Comparison of ENCODE assay signal across 8 cellular contexts in genomic region chr1:206469411-206469932, GRCh38.
A peak's percentile ranks its signal among the peaks of the same experiment; 100 is the strongest.
DNase-seq lines count a peak whose midpoint lies in the region; ATAC-seq and TF ChIP-seq lines count a peak whose summit lies in the region.

No MANE protein-coding gene starts in this region.

- peak overlapping the region; percentile 91 to 99 (median 97) for H3K4me2 ChIP-seq in BLaER1 treated with 17β-estradiol and CSF1 and Interleukin-3, amounts not matched to agents 10 nM and 100 nM
- H3K4me2 ChIP-seq in KMS-11: peak overlapping the region; percentile 91

- H3K9ac ChIP-seq in BLaER1 treated with 17β-estradiol and CSF1 and Interleukin-3, amounts not matched to agents 10 nM and 100 nM: peak overlapping the region in 10 of 11 experiments; percentile 86 to 95 (median 90); a peak in 19 of 22 replicates
- H3K9ac ChIP-seq in KMS-11 (peak overlapping the region; percentile 67), mucosa of rectum (ENCODE audit: low read depth in 1 of 2, low read length in 2 of 2) (no peak overlapping the region)

- H3K27ac ChIP-seq in BLaER1 treated with 17β-estradiol and CSF1 and Interleukin-3, amounts not matched to agents 10 nM and 100 nM: peak overlapping the region in 10 of 11 experiments; percentile 49 to 95 (median 94); a peak in 20 of 22 replicates
- peak overlapping the region; percentile 44 for H3K27ac ChIP-seq in KMS-11
- H3K27ac ChIP-seq in mucosa of rectum (ENCODE audit: low read depth in 2 of 2, low read length in 2 of 2): peak overlapping the region in 1 of 2 donors; percentile 74

- H3K4me1 ChIP-seq in BLaER1 treated with 17β-estradiol and CSF1 and Interleukin-3, amounts not matched to agents 10 nM and 100 nM: peaks cover 87 to 96% (median 89%) of the 10 kb centered on the region in 10 experiments
- peaks cover 62% of the 10 kb centered on the region for H3K4me1 ChIP-seq in KMS-11 (ENCODE audit: low read depth, poor library complexity, severe bottlenecking)
- H3K4me1 ChIP-seq in mucosa of rectum (ENCODE audit: control insufficient read depth in 2 of 2, insufficient read depth in 2 of 2, low read length in 2 of 2): peaks cover 21 to 31% of the 10 kb centered on the region in 2 donors

- peak overlapping the region; percentile 68 to 95 (median 84); a peak in 17 of 20 replicates for H3K4me3 ChIP-seq in BLaER1 treated with 17β-estradiol and CSF1 and Interleukin-3, amounts not matched to agents 10 nM and 100 nM
- H3K4me3 ChIP-seq in KMS-11 (IDR thresholded peaks at IDR 0.05; ENCODE audit: insufficient read depth, low read depth, low read length) (peak overlapping the region; percentile 28), mucosa of rectum (ENCODE audit: low read length in 2 of 2) (peak overlapping the region; percentile 87 to 98)

- H3K79me2 ChIP-seq in KMS-11 (ENCODE audit: insufficient read depth, low read depth): peaks cover 8% of the 10 kb centered on the region; the same call in 1 of the 2 replicates

- peak; percentile 14 for DNase-seq in activated effector memory CD4-positive, alpha-beta T cell treated with Interleukin-2 at 50 U/mL for 16 hours
- DNase-seq in GM19240 (ENCODE audit: insufficient read length, low spot score): no peak

- H3K9me3 ChIP-seq in BLaER1 treated with 17β-estradiol and CSF1 and Interleukin-3, amounts not matched to agents 10 nM and 100 nM (replicated peaks in 1 of 11): no peaks in the 10 kb centered on the region
- no peaks in the 10 kb centered on the region for H3K9me3 ChIP-seq in mucosa of rectum (ENCODE audit: control insufficient read depth in 2 of 2, low read length in 2 of 2)

- ATAC-seq in HG02981 (IDR thresholded peaks at IDR 0.05; ENCODE audit: unreplicated experiment) (no peak), HG02678 (IDR thresholded peaks at IDR 0.05; ENCODE audit: unreplicated experiment) (no peak), GM18867 (IDR thresholded peaks at IDR 0.05; ENCODE audit: unreplicated experiment) (no peak)

- no peaks in the 10 kb centered on the region for H3K27me3 ChIP-seq in BLaER1 treated with 17β-estradiol and CSF1 and Interleukin-3, amounts not matched to agents 10 nM and 100 nM
- H3K27me3 ChIP-seq in KMS-11 (ENCODE audit: insufficient read depth, low read depth): no peaks in the 10 kb centered on the region
- H3K27me3 ChIP-seq in mucosa of rectum (ENCODE audit: control insufficient read depth in 2 of 2, insufficient read depth in 2 of 2, low read length in 2 of 2): no peaks in the 10 kb centered on the region

- H4K20me1 ChIP-seq in BLaER1 treated with 17β-estradiol and CSF1 and Interleukin-3, amounts not matched to agents 10 nM and 100 nM: peaks cover 0 to under 1% (median 0%) of the 10 kb centered on the region in 11 experiments; a peak in 2 of 22 replicates
- no peaks in the 10 kb centered on the region for H4K20me1 ChIP-seq in KMS-11 (ENCODE audit: insufficient read depth)

- H3K36me3 ChIP-seq in BLaER1 treated with 17β-estradiol and CSF1 and Interleukin-3, amounts not matched to agents 10 nM and 100 nM: peaks cover 6 to 17% (median 14%) of the 10 kb centered on the region in 11 experiments
- no peaks in the 10 kb centered on the region for H3K36me3 ChIP-seq in KMS-11 (ENCODE audit: insufficient read depth)
- H3K36me3 ChIP-seq in mucosa of rectum (ENCODE audit: control insufficient read depth in 2 of 2, insufficient read depth in 2 of 2, low read length in 2 of 2): peaks cover 6% of the 10 kb centered on the region in 2 donors

- TF ChIP-seq CTCF in KMS-11 (conservative IDR thresholded peaks at IDR 0.05; ENCODE audit: low read depth, low read length): no peak

- H2AFZ ChIP-seq in KMS-11 (ENCODE audit: low read depth): peak overlapping the region; percentile 72

Comparison
In these comparisons a context has a peak if more than half of its experiments do, and no peak if none do; other contexts are left out.
1. H3K4me3 ChIP-seq: peak in every context shown above with its lines; median percentile 92 in mucosa of rectum; 84 in BLaER1 treated with 17β-estradiol and CSF1 and Interleukin-3, amounts not matched to agents 10 nM and 100 nM; 28 in KMS-11.
2. H3K9ac ChIP-seq: peak in BLaER1 treated with 17β-estradiol and CSF1 and Interleukin-3, amounts not matched to agents 10 nM and 100 nM (10 of 11) and KMS-11 (single experiment); none in mucosa of rectum (0 of 2).